In genomic region chr7:72492446-72492845, GRCh38 we compare ENCODE assay signal across 14 cellular contexts.
"Had no signal": no experiment of that assay in that cellular context is flagged by ENCODE, and none has a peak within 500 bp of the region (broad histone marks: within the 10 kb centered on the region; RNA-seq: fewer than 3 reads in every experiment).

No MANE protein-coding gene starts in this region.

- H3K27me3 ChIP-seq: neural progenitor cell, stomach had no signal

- H3K9ac ChIP-seq: neural progenitor cell, parathyroid adenoma had no signal

- H3K9me3 ChIP-seq: thoracic aorta had no signal

- H3K27ac Mint-ChIP-seq: activated CD8-positive, alpha-beta memory T cell treated with anti-CD3 and anti-CD28 coated beads, Interleukin-2, amount 10 ng/mL, durations not matched to agents 7 days and 5 days; activated naive CD8-positive, alpha-beta T cell; neural progenitor cell had no signal

- H3K4me1 Mint-ChIP-seq: activated CD8-positive, alpha-beta memory T cell treated with anti-CD3 and anti-CD28 coated beads, Interleukin-2, amount 10 ng/mL, durations not matched to agents 7 days and 5 days had no signal

- H3K4me3 Mint-ChIP-seq: activated CD8-positive, alpha-beta memory T cell treated with anti-CD3 and anti-CD28 coated beads, Interleukin-2, amount 10 ng/mL, durations not matched to agents 7 days and 5 days; activated naive CD8-positive, alpha-beta T cell; activated T-cell treated with anti-CD3 and anti-CD28 coated beads, Interleukin-2, amount 50 U/mL, for 4 hours; neural progenitor cell had no signal

- H3K36me3 ChIP-seq: neural progenitor cell, stomach, thoracic aorta had no signal

- H3K4me2 ChIP-seq: neural progenitor cell had no signal

- H3K4me1 ChIP-seq: neural progenitor cell, parathyroid adenoma, stomach had no signal

- H3K79me2 ChIP-seq: parathyroid adenoma had no signal

- ATAC-seq: activated CD8-positive, alpha-beta memory T cell treated with anti-CD3 and anti-CD28 coated beads, Interleukin-2, amount 10 ng/mL, durations not matched to agents 7 days and 5 days; activated T-cell treated with anti-CD3 and anti-CD28 coated beads, Interleukin-2, amount 50 U/mL, for 4 hours; esophagus mucosa had no signal

- H3K27me3 Mint-ChIP-seq: activated CD8-positive, alpha-beta memory T cell treated with anti-CD3 and anti-CD28 coated beads, Interleukin-2, amount 10 ng/mL, durations not matched to agents 7 days and 5 days; activated naive CD8-positive, alpha-beta T cell had no signal

- H3K36me3 Mint-ChIP-seq: activated CD8-positive, alpha-beta memory T cell treated with anti-CD3 and anti-CD28 coated beads, Interleukin-2, amount 10 ng/mL, durations not matched to agents 7 days and 5 days; neural progenitor cell had no signal

- H3K4me3 ChIP-seq: dorsolateral prefrontal cortex, neural progenitor cell, stomach, thoracic aorta had no signal

- H3K27ac ChIP-seq: dorsolateral prefrontal cortex, neural progenitor cell, parathyroid adenoma, stomach, thoracic aorta had no signal

- H2AFZ ChIP-seq: neural progenitor cell, parathyroid adenoma had no signal

- H3K9me3 Mint-ChIP-seq: neural progenitor cell had no signal

- DNase-seq: activated CD4-positive, alpha-beta T cell treated with anti-CD3 and anti-CD28 coated beads, Interleukin-2, amount 50 U/mL, for 48 hours; activated CD4-positive, CD25-positive, alpha-beta regulatory T cell treated with anti-CD3 and anti-CD28 coated beads, Interleukin-2, amount 50 U/mL, for 72 hours; activated CD8-positive, alpha-beta memory T cell treated with anti-CD3 and anti-CD28 coated beads, Interleukin-2, amount 10 ng/mL, durations not matched to agents 7 days and 5 days; activated effector memory CD4-positive, alpha-beta T cell treated with anti-CD3 and anti-CD28 coated beads, Interleukin-2, amount 50 U/mL, for 16 hours; activated T-cell treated with anti-CD3 and anti-CD28 coated beads, Interleukin-2, amount 50 U/mL, for 4 hours; small intestine; stomach; T-helper 9 cell had no signal
